Comparison of ENCODE assay signal across 9 cellular contexts in genomic region chr3:70127192-70127591, GRCh38.
"Had no signal": no experiment of that assay in that cellular context is flagged by ENCODE, and none has a peak within 500 bp of the region (broad histone marks: within the 10 kb centered on the region; RNA-seq: fewer than 3 reads in every experiment).

No MANE protein-coding gene starts in this region.

- H3K9me3 ChIP-seq: HAP-1 had no signal

- DNase-seq: GM23248, GOT3, H7, H9, HCEC 1CT, HFFc6 had no signal

- ATAC-seq: GM23338, HCT116 had no signal

- H3K9ac ChIP-seq: GM23248 had no signal

- H3K4me2 ChIP-seq: GM23338 had no signal

- H2AFZ ChIP-seq: GM23248 had no signal

- H3K4me3 ChIP-seq: GM23248, GM23338, HAP-1 had no signal

- H3K27ac ChIP-seq: GM23248 had no signal

- H3K36me3 ChIP-seq: HAP-1 had no signal

- H3K4me1 ChIP-seq: HAP-1 had no signal
